ENCODE assay signal across 8 cellular contexts in genomic region chr3:149609595-149609994, GRCh38. TPM values are rescaled to one million over a fixed set of nuclear protein-coding genes. Genes with fewer than 3 reads are reported as not detected.
DNase-seq lines count a peak whose midpoint lies in the region; ATAC-seq and TF ChIP-seq lines count a peak whose summit lies in the region.

No MANE protein-coding gene starts in this region.

- no peaks in the 10 kb centered on the region for H3K36me3 ChIP-seq in HUES48 (ENCODE audit: control insufficient read depth, insufficient read depth, low read length)

- no peaks in the 10 kb centered on the region for H3K9me3 ChIP-seq in HUES48 (ENCODE audit: control insufficient read depth, insufficient read depth, low read length)

- TF ChIP-seq CTCF in osteocyte (IDR thresholded peaks at IDR 0.05): no peak

- no peak overlapping the region for H3K4me3 ChIP-seq in HUES48 (ENCODE audit: low read depth, low read length)

- no peaks in the 10 kb centered on the region for H3K9me3 Mint-ChIP-seq in osteocyte (ENCODE audit: unreplicated experiment)

- DNase-seq in osteocyte (ENCODE audit: extremely low spot score, unreplicated experiment) (no peak), pons (ENCODE audit: low spot score) (no peak), GDM1 (lab: John Stamatoyannopoulos, UW) (no peak), NCI-H446 (lab: John Stamatoyannopoulos, UW) (no peak), NCI-H2107 (lab: John Stamatoyannopoulos, UW) (no peak)

- H3K4me1 Mint-ChIP-seq in osteocyte (ENCODE audit: unreplicated experiment): peaks cover 68% of the 10 kb centered on the region

- H3K4me1 ChIP-seq in HUES48 (ENCODE audit: control insufficient read depth, insufficient read depth, low read length): peaks cover 27% of the 10 kb centered on the region

- peak overlapping the region; percentile 83 for H3K27ac Mint-ChIP-seq in osteocyte (ENCODE audit: unreplicated experiment)

- peaks cover 17% of the 10 kb centered on the region for H3K36me3 Mint-ChIP-seq in osteocyte (ENCODE audit: unreplicated experiment)

- ATAC-seq in GM18909 (IDR thresholded peaks at IDR 0.05; ENCODE audit: poor library complexity, unreplicated experiment) (peak; percentile 97), HG02588 (IDR thresholded peaks at IDR 0.05; ENCODE audit: unreplicated experiment) (peak; percentile 91)

- peak overlapping the region; percentile 21 for H3K27ac ChIP-seq in HUES48 (ENCODE audit: low read depth, low read length)

- H3K27me3 Mint-ChIP-seq in osteocyte (ENCODE audit: unreplicated experiment): no peaks in the 10 kb centered on the region

- no peaks in the 10 kb centered on the region for H3K27me3 ChIP-seq in HUES48 (ENCODE audit: control insufficient read depth, insufficient read depth, low read length)

- H3K9ac ChIP-seq in HUES48 (ENCODE audit: low read depth, low read length): no peak overlapping the region

- H3K4me3 Mint-ChIP-seq in osteocyte (ENCODE audit: unreplicated experiment): peak overlapping the region; percentile 27

RNA-seq across cellular contexts. Expression of gene WWTR1, which starts 48.2 kb away (rescaled TPM):
- total RNA-seq in osteocyte: 116 and 120 TPM in 2 replicates
